37 cellular contexts compared by ENCODE assay signal in genomic region chr10:12947741-12948140, GRCh38. TPM values are rescaled to one million over a fixed set of nuclear protein-coding genes. Genes with fewer than 3 reads are reported as not detected.
"Had no signal": no experiment of that assay in that cellular context is flagged by ENCODE, and none has a peak within 500 bp of the region (broad histone marks: within the 10 kb centered on the region; RNA-seq: fewer than 3 reads in every experiment).

No MANE protein-coding gene starts in this region.

- H3K27ac Mint-ChIP-seq: activated B cell treated with CpG ODN at 0.5 μM for 24 hours; activated CD4-positive, alpha-beta memory T cell treated with anti-CD3 and anti-CD28 coated beads for 36 hours; activated CD4-positive, alpha-beta T cell treated with anti-CD3 and anti-CD28 coated beads, Interleukin-2, amount 10 ng/mL, durations not matched to agents 24 days and 14 days; activated naive CD4-positive, alpha-beta T cell treated with anti-CD3 and anti-CD28 coated beads for 36 hours; activated naive CD4-positive, alpha-beta T cell treated with anti-CD3 and anti-CD28 coated beads, Interleukin-2, amount 50 U/mL, for 24 hours; activated naive CD8-positive, alpha-beta T cell; activated naive CD8-positive, alpha-beta T cell treated with anti-CD3 and anti-CD28 coated beads, Interleukin-2, amount 10 ng/mL, durations not matched to agents 7 days and 5 days; activated naive CD8-positive, alpha-beta T cell treated with anti-CD3 and anti-CD28 coated beads, Interleukin-2, amount 50 U/mL, for 24 hours; activated T-cell treated with anti-CD3 and anti-CD28 coated beads, Interleukin-2, amount 50 U/mL, for 72 hours; activated T-helper 1 cell treated with anti-CD3 and anti-CD28 coated beads, Interleukin-12 subunit alpha, Interleukin-12 subunit beta, Interleukin-2, Interleukin-4 antibody, amounts not matched to agents 30 ng/mL and 10 ng/mL and 1 ng/mL, durations not matched to agents 14 hours and 24 hours and 36 hours; activated T-helper 17 cell treated with anti-CD3 and anti-CD28 coated beads, Interleukin-2, amount 50 U/mL, for 72 hours; brain; T-helper 1 cell treated with Interleukin-12 subunit alpha and Interleukin-12 subunit beta and Interleukin-4 antibody, amounts not matched to agents 30 μg/mL and 1 μg/mL, for 36 hours; T-helper 2 cell treated with Interferon-gamma antibody and Interleukin-4, amounts not matched to agents 5 μg/mL and 100 μg/mL, for 36 hours had no signal

- H3K27ac ChIP-seq: cardiac muscle cell, VCaP had no signal

- H3K4me3 Mint-ChIP-seq: activated B cell treated with CpG ODN at 0.5 μM for 24 hours; activated CD4-positive, alpha-beta memory T cell treated with anti-CD3 and anti-CD28 coated beads for 36 hours; activated CD4-positive, alpha-beta T cell treated with anti-CD3 and anti-CD28 coated beads, Interleukin-2, amount 10 ng/mL, durations not matched to agents 24 days and 14 days; activated naive CD4-positive, alpha-beta T cell treated with anti-CD3 and anti-CD28 coated beads for 36 hours; activated naive CD4-positive, alpha-beta T cell treated with anti-CD3 and anti-CD28 coated beads, Interleukin-2, amount 50 U/mL, for 24 hours; activated naive CD8-positive, alpha-beta T cell; activated naive CD8-positive, alpha-beta T cell treated with anti-CD3 and anti-CD28 coated beads, Interleukin-2, amount 10 ng/mL, durations not matched to agents 7 days and 5 days; activated naive CD8-positive, alpha-beta T cell treated with anti-CD3 and anti-CD28 coated beads, Interleukin-2, amount 50 U/mL, for 24 hours; activated T-cell treated with anti-CD3 and anti-CD28 coated beads, Interleukin-2, amount 50 U/mL, for 4 hours; activated T-cell treated with anti-CD3 and anti-CD28 coated beads, Interleukin-2, amount 50 U/mL, for 72 hours; activated T-helper 1 cell treated with anti-CD3 and anti-CD28 coated beads, Interleukin-12 subunit alpha, Interleukin-12 subunit beta, Interleukin-2, Interleukin-4 antibody, amounts not matched to agents 30 ng/mL and 10 ng/mL and 1 ng/mL, durations not matched to agents 14 hours and 24 hours and 36 hours; activated T-helper 17 cell treated with anti-CD3 and anti-CD28 coated beads, Interleukin-2, amount 50 U/mL, for 72 hours; brain; central memory CD8-positive, alpha-beta T cell; T-helper 1 cell treated with Interleukin-12 subunit alpha and Interleukin-12 subunit beta and Interleukin-4 antibody, amounts not matched to agents 30 μg/mL and 1 μg/mL, for 36 hours; T-helper 2 cell treated with Interferon-gamma antibody and Interleukin-4, amounts not matched to agents 5 μg/mL and 100 μg/mL, for 36 hours had no signal

- H3K4me3 ChIP-seq: cardiac muscle cell had no signal

- H3K36me3 Mint-ChIP-seq: activated CD4-positive, alpha-beta memory T cell treated with anti-CD3 and anti-CD28 coated beads for 36 hours; activated naive CD4-positive, alpha-beta T cell treated with anti-CD3 and anti-CD28 coated beads, Interleukin-2, amount 50 U/mL, for 24 hours; activated naive CD8-positive, alpha-beta T cell; activated naive CD8-positive, alpha-beta T cell treated with anti-CD3 and anti-CD28 coated beads, Interleukin-2, amount 10 ng/mL, durations not matched to agents 7 days and 5 days had no signal

- H3K27me3 ChIP-seq: cardiac muscle cell had no signal

- H3K4me1 Mint-ChIP-seq: activated CD4-positive, alpha-beta T cell treated with anti-CD3 and anti-CD28 coated beads, Interleukin-2, amount 10 ng/mL, durations not matched to agents 24 days and 14 days; activated naive CD4-positive, alpha-beta T cell treated with anti-CD3 and anti-CD28 coated beads, Interleukin-2, amount 50 U/mL, for 24 hours; activated naive CD8-positive, alpha-beta T cell treated with anti-CD3 and anti-CD28 coated beads, Interleukin-2, amount 10 ng/mL, durations not matched to agents 7 days and 5 days; activated naive CD8-positive, alpha-beta T cell treated with anti-CD3 and anti-CD28 coated beads, Interleukin-2, amount 50 U/mL, for 24 hours; activated T-helper 17 cell treated with anti-CD3 and anti-CD28 coated beads, Interleukin-2, amount 50 U/mL, for 72 hours; brain; central memory CD8-positive, alpha-beta T cell had no signal

- ATAC-seq: activated naive CD8-positive, alpha-beta T cell treated with anti-CD3 and anti-CD28 coated beads, Interleukin-2, amount 50 U/mL, for 24 hours; activated T-cell treated with anti-CD3 and anti-CD28 coated beads, Interleukin-2, amount 50 U/mL, for 4 hours; activated T-cell treated with anti-CD3 and anti-CD28 coated beads, Interleukin-2, amount 50 U/mL, for 72 hours; activated T-helper 17 cell treated with anti-CD3 and anti-CD28 coated beads, Interleukin-2, amount 50 U/mL, for 72 hours had no signal

- H3K27me3 Mint-ChIP-seq: activated naive CD8-positive, alpha-beta T cell; activated naive CD8-positive, alpha-beta T cell treated with anti-CD3 and anti-CD28 coated beads, Interleukin-2, amount 50 U/mL, for 24 hours; activated T-helper 17 cell treated with anti-CD3 and anti-CD28 coated beads, Interleukin-2, amount 50 U/mL, for 72 hours; brain had no signal

- DNase-seq: activated B cell treated with CpG ODN at 0.5 μM for 24 hours; activated CD4-positive, alpha-beta memory T cell treated with anti-CD3 and anti-CD28 coated beads for 36 hours; activated CD4-positive, alpha-beta T cell treated with anti-CD3 and anti-CD28 coated beads for 4 hours; activated CD4-positive, alpha-beta T cell treated with anti-CD3 and anti-CD28 coated beads, Interleukin-2, amount 10 ng/mL, durations not matched to agents 24 days and 14 days; activated CD4-positive, alpha-beta T cell treated with anti-CD3 and anti-CD28 coated beads, Interleukin-2, amount 50 U/mL, for 1 hour; activated CD4-positive, alpha-beta T cell treated with anti-CD3 and anti-CD28 coated beads, Interleukin-2, amount 50 U/mL, for 4 hours; activated CD4-positive, CD25-positive, alpha-beta regulatory T cell treated with anti-CD3 and anti-CD28 coated beads, Interleukin-2, amount 50 U/mL, for 72 hours; activated CD8-positive, alpha-beta memory T cell treated with anti-CD3 and anti-CD28 coated beads, Interleukin-2, amount 50 U/mL, for 4 hours; activated effector memory CD4-positive, alpha-beta T cell treated with anti-CD3 and anti-CD28 coated beads, Interleukin-2, amount 50 U/mL, for 16 hours; activated gamma-delta T cell treated with Interleukin-2 at 50 U/mL for 16 hours; activated naive CD4-positive, alpha-beta T cell; activated naive CD4-positive, alpha-beta T cell treated with anti-CD3 and anti-CD28 coated beads for 36 hours; activated naive CD8-positive, alpha-beta T cell treated with anti-CD3 and anti-CD28 coated beads, Interleukin-2, amount 10 ng/mL, durations not matched to agents 7 days and 5 days; activated naive CD8-positive, alpha-beta T cell treated with anti-CD3 and anti-CD28 coated beads, Interleukin-2, amount 50 U/mL, for 24 hours; activated T-cell treated with anti-CD3 and anti-CD28 coated beads for 4 hours; activated T-cell treated with anti-CD3 and anti-CD28 coated beads, Interleukin-2, amount 50 U/mL, for 1 hour; activated T-cell treated with anti-CD3 and anti-CD28 coated beads, Interleukin-2, amount 50 U/mL, for 4 hours; activated T-cell treated with anti-CD3 and anti-CD28 coated beads, Interleukin-2, amount 50 U/mL, for 72 hours; amygdala; anterior cingulate cortex; caudate nucleus; cerebellar nuclear complex; SW 1271; T-helper 1 cell; T-helper 2 cell; T-helper 9 cell had no signal

- H3K9me3 Mint-ChIP-seq: activated T-helper 17 cell treated with anti-CD3 and anti-CD28 coated beads, Interleukin-2, amount 50 U/mL, for 72 hours; central memory CD8-positive, alpha-beta T cell had no signal

- H3K36me3 ChIP-seq: cardiac muscle cell had no signal

RNA-seq across cellular contexts. Expression of gene CCDC3, which starts 53.8 kb away (rescaled TPM):
- total RNA-seq: activated CD8-positive, alpha-beta memory T cell treated with anti-CD3 and anti-CD28 coated beads for 36 hours; activated naive CD8-positive, alpha-beta T cell treated with anti-CD3 and anti-CD28 coated beads, Interleukin-2, amount 10 ng/mL, durations not matched to agents 7 days and 5 days had no signal
